17 cellular contexts compared by ENCODE assay signal in the genomic region with DNA sequence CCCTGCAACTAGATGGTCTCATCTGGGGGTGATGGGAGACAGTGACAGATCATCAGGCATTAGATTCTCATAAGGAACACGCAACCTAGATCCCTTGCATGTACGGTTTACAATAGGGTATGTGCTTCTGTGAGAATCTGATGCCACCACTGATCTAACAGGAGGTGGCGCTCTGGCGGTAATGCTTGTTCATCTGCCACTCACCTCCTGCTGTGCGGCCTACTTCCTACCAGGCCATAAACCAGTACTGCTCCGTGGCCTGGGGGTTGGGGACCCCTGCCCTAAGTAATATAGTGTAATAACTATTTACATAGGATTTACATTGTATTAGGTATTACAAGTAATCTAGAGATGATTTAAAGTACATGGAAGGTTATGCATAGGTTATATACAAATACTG.
DNase-seq lines count a peak whose midpoint lies in the region; ATAC-seq and TF ChIP-seq lines count a peak whose summit lies in the region.
"Had no signal": no experiment of that assay in that cellular context is flagged by ENCODE, and none has a peak within 500 bp of the region (broad histone marks: within the 10 kb centered on the region; RNA-seq: fewer than 3 reads in every experiment).

No MANE protein-coding gene starts in this region.

- no peak for TF ChIP-seq POLR2A in NB4 (IDR thresholded peaks at IDR 0.05; ENCODE audit: extremely low read depth, insufficient read length)
- TF ChIP-seq POLR2A in thyroid gland (IDR thresholded peaks at IDR 0.05): no peak

- H3K9me3 ChIP-seq in thyroid gland: no peaks in the 10 kb centered on the region
- H3K9me3 ChIP-seq: BLaER1 treated with 17β-estradiol and CSF1 and Interleukin-3, amounts not matched to agents 10 nM and 100 nM; sigmoid colon had no signal

- H3K9me3 Mint-ChIP-seq in chondrocyte (ENCODE audit: low read depth) (no peaks in the 10 kb centered on the region), progenitor cell of endocrine pancreas (ENCODE audit: low read depth) (peaks cover 10% of the 10 kb centered on the region)
- H3K9me3 Mint-ChIP-seq: activated CD4-positive, alpha-beta memory T cell treated with anti-CD3 and anti-CD28 coated beads, Interleukin-2, amount 10 ng/mL, durations not matched to agents 7 days and 5 days; activated T-cell treated with anti-CD3 and anti-CD28 coated beads, Interleukin-2, amount 50 U/mL, for 72 hours had no signal

- H3K27ac Mint-ChIP-seq in chondrocyte (ENCODE audit: unreplicated experiment) (no peak overlapping the region), progenitor cell of endocrine pancreas (no peak overlapping the region)
- H3K27ac Mint-ChIP-seq: activated CD4-positive, alpha-beta memory T cell treated with anti-CD3 and anti-CD28 coated beads, Interleukin-2, amount 10 ng/mL, durations not matched to agents 7 days and 5 days; activated T-cell treated with anti-CD3 and anti-CD28 coated beads, Interleukin-2, amount 50 U/mL, for 72 hours had no signal

- ATAC-seq in GM18909 (IDR thresholded peaks at IDR 0.05; ENCODE audit: poor library complexity, unreplicated experiment) (peak; percentile 43), GM21367 (IDR thresholded peaks at IDR 0.05; ENCODE audit: unreplicated experiment) (no peak)
- ATAC-seq: activated T-cell treated with anti-CD3 and anti-CD28 coated beads, Interleukin-2, amount 50 U/mL, for 72 hours; left colon had no signal

- H3K4me3 ChIP-seq in NB4 (ENCODE audit: low read depth, low read length) (no peak overlapping the region), thyroid gland (replicated peaks in 1 of 3) (no peak overlapping the region)
- H3K4me3 ChIP-seq: BLaER1 treated with 17β-estradiol and CSF1 and Interleukin-3, amounts not matched to agents 10 nM and 100 nM; sigmoid colon had no signal

- no peaks in the 10 kb centered on the region for H3K4me1 ChIP-seq in thyroid gland
- H3K4me1 ChIP-seq: sigmoid colon had no signal

- H3K27me3 ChIP-seq in thyroid gland: no peaks in the 10 kb centered on the region
- H3K27me3 ChIP-seq: BLaER1 treated with 17β-estradiol and CSF1 and Interleukin-3, amounts not matched to agents 10 nM and 100 nM; sigmoid colon had no signal

- DNase-seq in DMS 273 (lab: John Stamatoyannopoulos, UW; ENCODE audit: unreplicated experiment) (peak; percentile 9), DMS 273 treated with DMSO at 0.1 percent for 48 hours (lab: John Stamatoyannopoulos, UW) (no peak), NB4 (ENCODE audit: low read depth) (peak; percentile 13), chondrocyte (ENCODE audit: low spot score) (no peak), progenitor cell of endocrine pancreas (ENCODE audit: low spot score, unreplicated experiment) (no peak), thyroid gland (no peak)
- DNase-seq: 8988T; activated CD4-positive, alpha-beta memory T cell treated with anti-CD3 and anti-CD28 coated beads, Interleukin-2, amount 10 ng/mL, durations not matched to agents 7 days and 5 days; activated T-cell treated with anti-CD3 and anti-CD28 coated beads, Interleukin-2, amount 50 U/mL, for 72 hours; DMS79 treated with DMSO at 0.1 percent for 48 hours; left colon; NCI-H2029 treated with DMSO at 0.1 percent for 48 hours; occipital lobe; sigmoid colon had no signal

- intact Hi-C loops in thyroid gland (cut with DNase I): no loop called here

- H3K27ac ChIP-seq in thyroid gland: no peak overlapping the region
- H3K27ac ChIP-seq: BLaER1 treated with 17β-estradiol and CSF1 and Interleukin-3, amounts not matched to agents 10 nM and 100 nM; sigmoid colon had no signal

- H3K36me3 ChIP-seq in thyroid gland: no peaks in the 10 kb centered on the region
- H3K36me3 ChIP-seq: BLaER1 treated with 17β-estradiol and CSF1 and Interleukin-3, amounts not matched to agents 10 nM and 100 nM; sigmoid colon had no signal

- H3K4me1 Mint-ChIP-seq in chondrocyte (ENCODE audit: low read depth): peaks cover 19% of the 10 kb centered on the region
- H3K4me1 Mint-ChIP-seq in progenitor cell of endocrine pancreas (ENCODE audit: low read depth): peaks cover 24% of the 10 kb centered on the region
- H3K4me1 Mint-ChIP-seq: activated CD4-positive, alpha-beta memory T cell treated with anti-CD3 and anti-CD28 coated beads, Interleukin-2, amount 10 ng/mL, durations not matched to agents 7 days and 5 days had no signal

- H3K4me3 Mint-ChIP-seq in chondrocyte (ENCODE audit: unreplicated experiment): no peak overlapping the region
- no peak overlapping the region for H3K4me3 Mint-ChIP-seq in progenitor cell of endocrine pancreas (ENCODE audit: low read depth)
- H3K4me3 Mint-ChIP-seq: activated CD4-positive, alpha-beta memory T cell treated with anti-CD3 and anti-CD28 coated beads, Interleukin-2, amount 10 ng/mL, durations not matched to agents 7 days and 5 days; activated T-cell treated with anti-CD3 and anti-CD28 coated beads, Interleukin-2, amount 50 U/mL, for 72 hours had no signal

- no peaks in the 10 kb centered on the region for H3K27me3 Mint-ChIP-seq in chondrocyte (ENCODE audit: low read depth)
- no peaks in the 10 kb centered on the region for H3K27me3 Mint-ChIP-seq in progenitor cell of endocrine pancreas
- H3K27me3 Mint-ChIP-seq: activated CD4-positive, alpha-beta memory T cell treated with anti-CD3 and anti-CD28 coated beads, Interleukin-2, amount 10 ng/mL, durations not matched to agents 7 days and 5 days had no signal

- WGBS in thyroid gland, 2 donors: 98 to 100% methylated on average over 6 of the region's 6 CpGs

- H3K36me3 Mint-ChIP-seq in chondrocyte (ENCODE audit: low read depth) (no peaks in the 10 kb centered on the region), progenitor cell of endocrine pancreas (ENCODE audit: insufficient read depth) (peaks cover 6% of the 10 kb centered on the region)

- no peak for TF ChIP-seq CTCF in NB4 (IDR thresholded peaks at IDR 0.05; ENCODE audit: low read depth, low read length)
- peak; percentile 18 for TF ChIP-seq CTCF in chondrocyte (IDR thresholded peaks at IDR 0.05)
- no peak for TF ChIP-seq CTCF in progenitor cell of endocrine pancreas (IDR thresholded peaks at IDR 0.05; ENCODE audit: unreplicated experiment)
- TF ChIP-seq CTCF in thyroid gland (IDR thresholded peaks at IDR 0.05): no peak

Comparison
In these comparisons a context has a peak if more than half of its experiments do, and no peak if none do; other contexts are left out.
1. DNase-seq: peak in DMS 273 (single experiment) and NB4 (single experiment); none in DMS 273 treated with DMSO at 0.1 percent for 48 hours (single experiment), chondrocyte (single experiment), progenitor cell of endocrine pancreas (single experiment) and thyroid gland (0 of 2).